In the genomic region with DNA sequence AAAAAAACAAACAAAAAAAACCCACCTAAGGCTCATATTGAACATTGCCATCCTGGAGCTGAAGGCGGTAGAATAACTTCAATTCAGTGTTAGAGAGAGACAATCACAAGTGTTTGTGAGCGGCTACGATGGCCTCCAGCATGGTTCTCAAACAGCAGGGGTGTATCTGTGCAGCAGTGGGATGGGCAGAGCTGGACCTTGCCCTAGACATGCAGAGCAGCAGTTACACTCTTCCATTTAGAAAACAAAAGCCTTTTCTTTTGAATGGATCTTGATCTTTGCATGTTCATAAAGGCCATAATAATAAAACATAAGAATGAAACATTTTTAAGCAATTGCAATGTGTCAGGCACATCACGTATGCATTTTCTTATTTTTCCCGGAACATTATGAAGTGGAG, we compare ENCODE assay signal across 19 cellular contexts. TPM values are rescaled to one million over a fixed set of nuclear protein-coding genes. Genes with fewer than 3 reads are reported as not detected.
DNase-seq lines count a peak whose midpoint lies in the region; ATAC-seq, FAIRE-seq and TF ChIP-seq lines count a peak whose summit lies in the region.
"Had no signal": no experiment of that assay in that cellular context is flagged by ENCODE, and none has a peak within 500 bp of the region (broad histone marks: within the 10 kb centered on the region; RNA-seq: fewer than 3 reads in every experiment).

No MANE protein-coding gene starts in this region.

- CTCF ChIA-PET in A549 (lab: Yijun Ruan, JAX) (interaction anchor here (0.7 to 2.1 kb wide), 8 partner anchors 16 to 165 kb away, joined by 3 to 9 read pairs (median 4); no protein-coding TSS in a partner anchor), GM10248 (lab: Yijun Ruan, JAX) (interaction anchor here (1.3 kb wide), 1 partner anchor 108 kb away, joined by 3 read pairs; no protein-coding TSS in a partner anchor)

- DNase-seq in A549 (ENCODE audit: low read depth in 1 of 2, low spot score in 1 of 2) = no peak
- DNase-seq in HFFc6 = no peak
- DNase-seq in right lobe of liver = no peak
- no peak for DNase-seq in GM10248 (ENCODE audit: extremely low spot score)
- no peak for DNase-seq in G401 (ENCODE audit: low spot score)
- no peak for DNase-seq in SIG-M5 treated with dmso at 0.1 percent for 504 hours (lab: John Stamatoyannopoulos, UW; ENCODE audit: unreplicated experiment)
- DNase-seq: AML-193; CD4-positive, CD25-positive, alpha-beta regulatory T cell; DMS79; GOT3; MV-4-11; NCI-H1436; NCI-H524 treated with DMSO at 0.1 percent for 48 hours; NK-92 treated with Interleukin-12 subunit alpha and Interleukin-12 subunit beta, amount 100 ng/mL, for 24 hours; Right ventricle myocardium superior had no signal

- peak; percentile 72 for FAIRE-seq in A549 (lab: Jason Lieb, UNC)
- FAIRE-seq: G401.6 had no signal

- in situ Hi-C loops in G401 (cut with HindIII; ENCODE audit: low sequenced_read_pairs) = no loop called here

- H3K4me2 ChIP-seq in A549 = peak overlapping the region; percentile 65

- H3K4me3 ChIP-seq in A549 (no peak overlapping the region), right lobe of liver (no peak overlapping the region)

- WGBS in A549 (ENCODE audit: missing lambda C conversion rate) = 88% methylated on average over 5 of the region's 5 CpGs
- 63% methylated on average over 5 of the region's 5 CpGs for WGBS in right lobe of liver (ENCODE audit: insufficient coverage, low coverage, low lambda C conversion rate, missing lambda C conversion rate)

- peaks cover 12% of the 10 kb centered on the region; the same call in 2 of the 3 replicates for H3K9me3 ChIP-seq in A549
- H3K9me3 ChIP-seq in right lobe of liver = no peaks in the 10 kb centered on the region

- no peak for ATAC-seq in A549
- no peak for ATAC-seq in activated T-helper 17 cell treated with anti-CD3 and anti-CD28 coated beads, Interleukin-2, amount 50 U/mL, for 72 hours (replicated peaks)
- ATAC-seq in right lobe of liver = peak; percentile 18 to 57 (median 35)
- ATAC-seq in HG03460 (IDR thresholded peaks at IDR 0.05; ENCODE audit: unreplicated experiment) = no peak

- H3K4me1 Mint-ChIP-seq in HFFc6 (ENCODE audit: low read depth) = peaks cover 86% of the 10 kb centered on the region
- H3K4me1 Mint-ChIP-seq in activated T-helper 17 cell treated with anti-CD3 and anti-CD28 coated beads, Interleukin-2, amount 50 U/mL, for 72 hours = peaks cover 41% of the 10 kb centered on the region

- intact Hi-C loops in right lobe of liver (cut with DNase I) = no loop called here

- H3K27ac ChIP-seq in A549 (peak overlapping the region; percentile 73 to 87), right lobe of liver (peak overlapping the region in 2 of 3 donors; percentile 4 to 24)

- POLR2A ChIA-PET in A549 (lab: Yijun Ruan, JAX) (interaction anchor here (0.6 kb wide), 2 partner anchors 12 to 13 kb away, joined by 4 read pairs; no protein-coding TSS in a partner anchor), GM10248 (lab: Yijun Ruan, JAX) (no interaction called here)

- no peaks in the 10 kb centered on the region for H3K9me3 Mint-ChIP-seq in HFFc6
- H3K9me3 Mint-ChIP-seq in activated T-helper 17 cell treated with anti-CD3 and anti-CD28 coated beads, Interleukin-2, amount 50 U/mL, for 72 hours = no peaks in the 10 kb centered on the region

- no peak for TF ChIP-seq EP300 in A549 (IDR thresholded peaks at IDR 0.05)

- H3K36me3 Mint-ChIP-seq in HFFc6 (ENCODE audit: low read depth) = no peaks in the 10 kb centered on the region
- no peaks in the 10 kb centered on the region for H3K36me3 Mint-ChIP-seq in activated T-helper 17 cell treated with anti-CD3 and anti-CD28 coated beads, Interleukin-2, amount 50 U/mL, for 72 hours (ENCODE audit: low read depth)

- H3K4me1 ChIP-seq in A549 (peaks cover 93% of the 10 kb centered on the region), right lobe of liver (peaks cover 0 to 51% (median 27%) of the 10 kb centered on the region in 4 donors)

- H3K27ac Mint-ChIP-seq in HFFc6 = peak overlapping the region; percentile 10; the same call in 1 of the 2 replicates
- H3K27ac Mint-ChIP-seq in activated T-helper 17 cell treated with anti-CD3 and anti-CD28 coated beads, Interleukin-2, amount 50 U/mL, for 72 hours = peak overlapping the region; percentile 5

- H3K4me3 Mint-ChIP-seq in HFFc6 = no peak overlapping the region
- H3K4me3 Mint-ChIP-seq in activated T-helper 17 cell treated with anti-CD3 and anti-CD28 coated beads, Interleukin-2, amount 50 U/mL, for 72 hours = no peak overlapping the region
- H3K4me3 Mint-ChIP-seq: CD4-positive, CD25-positive, alpha-beta regulatory T cell; IgD-negative memory B cell had no signal

- TF ChIP-seq POLR2A in A549 (IDR thresholded peaks at IDR 0.05; ENCODE audit: low read length) (no peak), right lobe of liver (IDR thresholded peaks at IDR 0.05) (no peak)

- TF ChIP-seq CTCF in A549 (IDR thresholded peaks at IDR 0.05) (no peak), HFFc6 (IDR thresholded peaks at IDR 0.05) (no peak), right lobe of liver (IDR thresholded peaks at IDR 0.05) (no peak), GM10248 (IDR thresholded peaks at IDR 0.05; ENCODE audit: control extremely low read depth, extremely low read depth, low read depth, missing control alignments) (no peak)

- no peak for TF ChIP-seq RAD21 in A549 (conservative IDR thresholded peaks at IDR 0.05 in 1 of 2, IDR thresholded peaks at IDR 0.05 in 1 of 2)

- no peaks in the 10 kb centered on the region for H3K36me3 ChIP-seq in right lobe of liver

- H3K27me3 Mint-ChIP-seq in HFFc6 (ENCODE audit: insufficient read depth) = peaks cover 1% of the 10 kb centered on the region; the same call in 1 of the 2 replicates
- H3K27me3 Mint-ChIP-seq in activated T-helper 17 cell treated with anti-CD3 and anti-CD28 coated beads, Interleukin-2, amount 50 U/mL, for 72 hours = no peaks in the 10 kb centered on the region
- H3K27me3 Mint-ChIP-seq: CD4-positive, CD25-positive, alpha-beta regulatory T cell; IgD-negative memory B cell had no signal

- H3K27me3 ChIP-seq in right lobe of liver = no peaks in the 10 kb centered on the region

TF ChIP-seq in A549, 52 proteins besides CTCF, POLR2A, EP300 and RAD21:
- TF ChIP-seq, protein P1, sequence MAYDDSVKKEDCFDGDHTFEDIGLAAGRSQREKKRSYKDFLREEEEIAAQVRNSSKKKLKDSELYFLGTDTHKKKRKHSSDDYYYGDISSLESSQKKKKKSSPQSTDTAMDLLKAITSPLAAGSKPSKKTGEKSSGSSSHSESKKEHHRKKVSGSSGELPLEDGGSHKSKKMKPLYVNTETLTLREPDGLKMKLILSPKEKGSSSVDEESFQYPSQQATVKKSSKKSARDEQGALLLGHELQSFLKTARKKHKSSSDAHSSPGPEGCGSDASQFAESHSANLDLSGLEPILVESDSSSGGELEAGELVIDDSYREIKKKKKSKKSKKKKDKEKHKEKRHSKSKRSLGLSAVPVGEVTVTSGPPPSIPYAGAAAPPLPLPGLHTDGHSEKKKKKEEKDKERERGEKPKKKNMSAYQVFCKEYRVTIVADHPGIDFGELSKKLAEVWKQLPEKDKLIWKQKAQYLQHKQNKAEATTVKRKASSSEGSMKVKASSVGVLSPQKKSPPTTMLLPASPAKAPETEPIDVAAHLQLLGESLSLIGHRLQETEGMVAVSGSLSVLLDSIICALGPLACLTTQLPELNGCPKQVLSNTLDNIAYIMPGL (CRISPR knock-in tag; IDR thresholded peaks at IDR 0.05; ENCODE audit: borderline replicate concordance) = no peak
- TF ChIP-seq RNF2 (IDR thresholded peaks at IDR 0.05; ENCODE audit: borderline replicate concordance, low read depth) = no peak
- no peak for TF ChIP-seq MYC (IDR thresholded peaks at IDR 0.05; ENCODE audit: borderline replicate concordance, low read length)
- no peak for TF ChIP-seq KDM5A (IDR thresholded peaks at IDR 0.05)
- no peak for TF ChIP-seq RARB (CRISPR knock-in tag; IDR thresholded peaks at IDR 0.05)
- no peak for TF ChIP-seq JUN (IDR thresholded peaks at IDR 0.05)
- no peak for TF ChIP-seq TP53 (CRISPR knock-in tag; IDR thresholded peaks at IDR 0.05)
- TF ChIP-seq GATA3 (IDR thresholded peaks at IDR 0.05; ENCODE audit: borderline replicate concordance) = no peak
- TF ChIP-seq RCOR1 (IDR thresholded peaks at IDR 0.05; ENCODE audit: low read depth, low read length) = no peak
- no peak for TF ChIP-seq MAZ (IDR thresholded peaks at IDR 0.05; ENCODE audit: borderline replicate concordance, low read depth, low read length)
- no peak for TF ChIP-seq RFX5 (IDR thresholded peaks at IDR 0.05)

RNA-seq across cellular contexts. Expression of a gene that starts 50.3 kb away (rescaled TPM):
- polyA plus RNA-seq in A549 (2011; rRNA removed) = 19.1 and 29.8 TPM in 2 replicates
- 4.2 and 4.5 TPM in 2 replicates for polyA plus RNA-seq in A549 (2012; cell fraction: cytosol; rRNA removed)
- polyA plus RNA-seq in A549 (2012; cell fraction: nucleus; rRNA removed) = 8.9 and 9.7 TPM in 2 replicates
- polyA plus RNA-seq in A549 (2017; fragmentation: RNase III; extraction: RNeasy Plus Mini Kit Qiagen cat#74134 plus additional on column Dnase treatment) = 6.6 to 8.1 TPM (median 7.5 TPM) in 3 replicates
- polyA minus RNA-seq in A549 (2011; rRNA and poly(A)+ RNA removed) = 81.7 and 91.3 TPM in 2 replicates
- total RNA-seq in HFFc6 (2021; fragmentation: NEBNext Ultra II Directional; extraction: Animal tissue kit (Norgen Biotek cat#: 25700)) = 1 to 10 TPM; 2.3 to 3.6 (median 3.1) TPM
- total RNA-seq in activated T-helper 17 cell treated with anti-CD3 and anti-CD28 coated beads, Interleukin-2, amount 50 U/mL, for 72 hours = 10 to 100 TPM in 1 of 2 donors, 1 to 10 TPM in 1; 7.8 to 12.0 TPM
- 10 to 100 TPM in 2 of 6 experiments, 1 to 10 TPM in 4; 6.7 to 14.5 (median 8.3) TPM for total RNA-seq in right lobe of liver
- total RNA-seq in G401 (2014; rRNA removed; shearing (Covaris generic)) = not detected in 2 replicates

Comparison
In these comparisons a context has a peak if more than half of its experiments do, and no peak if none do; other contexts are left out.
1. ATAC-seq: peak in right lobe of liver (4 of 4); none in A549 (0 of 2), activated T-helper 17 cell treated with anti-CD3 and anti-CD28 coated beads, Interleukin-2, amount 50 U/mL, for 72 hours (single experiment) and HG03460 (single experiment).